25 cellular contexts compared by ENCODE assay signal in genomic region chr14:23281247-23281646, GRCh38. TPM values are rescaled to one million over a fixed set of nuclear protein-coding genes. Genes with fewer than 3 reads are reported as not detected.
"Had no signal": no experiment of that assay in that cellular context is flagged by ENCODE, and none has a peak within 500 bp of the region (broad histone marks: within the 10 kb centered on the region; RNA-seq: fewer than 3 reads in every experiment).

No MANE protein-coding gene starts in this region.

- H3K9me3 ChIP-seq: SJSA1 had no signal

- H3K36me3 ChIP-seq: SJSA1 had no signal

- H3K27ac ChIP-seq: HL-60, SJSA1, SK-N-MC had no signal

- H3K27me3 ChIP-seq: SJSA1 had no signal

- FAIRE-seq: HTR-8/SVneo, RCC 7860 had no signal

- H3K4me3 ChIP-seq: SJSA1, SK-N-MC had no signal

- DNase-seq: Kasumi-1, KG1, MM.1S, NCI-H1092, NCI-H1105 treated with DMSO at 0.1 percent for 48 hours, NCI-H1417 treated with DMSO at 0.1 percent for 48 hours, NCI-H146, NCI-H1694 treated with DMSO at 0.1 percent for 48 hours, NCI-H1930, NCI-H2081, NCI-H2107, NCI-H2227 treated with DMSO at 0.1 percent for 48 hours, NCI-H524, NCI-H526 treated with DMSO at 0.1 percent for 48 hours, NCI-H748 treated with DMSO at 0.1 percent for 48 hours, Right ventricle myocardium superior, RPMI8226, SIG-M5 had no signal

RNA-seq across cellular contexts. Expression of gene RNF212B, which starts 43.5 kb away (rescaled TPM):
- total RNA-seq: M059J, NCI-H460, Right ventricle myocardium superior, SJSA1 had no signal
